12 cellular contexts compared by ENCODE assay signal in the genomic region with DNA sequence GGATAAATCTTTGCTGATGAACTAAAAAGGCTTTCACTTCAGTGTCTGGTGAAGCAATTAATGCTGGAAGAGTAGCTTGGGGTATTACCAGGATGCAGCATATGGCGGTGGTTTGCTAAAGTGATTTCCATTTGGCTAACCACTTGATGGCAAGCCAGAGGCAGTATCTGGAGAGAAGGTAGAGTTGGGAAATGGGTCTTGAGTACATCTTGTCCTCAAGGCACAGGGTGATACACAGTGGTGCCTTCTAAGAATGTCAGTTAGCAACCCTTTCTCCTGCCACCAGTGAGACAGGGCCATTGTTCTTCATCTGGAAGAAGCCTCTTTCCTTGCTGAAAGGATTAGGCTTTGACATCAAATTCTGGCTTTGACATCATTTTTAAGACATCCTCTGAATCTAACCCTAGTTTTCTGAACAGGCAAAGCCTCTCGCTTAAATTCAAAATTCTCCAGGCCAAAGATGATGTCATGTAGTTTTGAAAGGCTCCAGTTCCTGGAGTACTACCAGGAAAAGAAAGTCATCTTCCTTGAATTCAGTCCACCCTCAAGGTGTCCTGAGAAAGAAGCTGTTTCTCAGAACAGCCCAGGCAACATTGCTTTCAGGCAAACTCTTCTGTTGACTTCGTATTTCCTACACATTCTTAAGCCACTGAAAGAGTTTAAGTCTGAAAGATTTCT.
DNase-seq lines count a peak whose midpoint lies in the region; ATAC-seq and TF ChIP-seq lines count a peak whose summit lies in the region.
"Had no signal": no experiment of that assay in that cellular context is flagged by ENCODE, and none has a peak within 500 bp of the region (broad histone marks: within the 10 kb centered on the region; RNA-seq: fewer than 3 reads in every experiment).

No MANE protein-coding gene starts in this region.

- intact Hi-C loops in tibial artery (cut with DNase I; ENCODE audit: low total_unique reads), result no loop called here

- peaks cover 0 to 36% of the 10 kb centered on the region in 2 donors for H3K4me1 ChIP-seq in lung (ENCODE audit: control insufficient read depth in 2 of 2, insufficient read depth in 2 of 2, low read length in 2 of 2)
- peaks cover 0 to 94% (median 54%) of the 10 kb centered on the region in 4 donors for H3K4me1 ChIP-seq in tibial artery

- H3K27me3 ChIP-seq in lung (ENCODE audit: control insufficient read depth, insufficient read depth) (no peaks in the 10 kb centered on the region), tibial artery (no peaks in the 10 kb centered on the region)

- peak overlapping the region; percentile 100 for H3K27ac Mint-ChIP-seq in activated T-cell treated with anti-CD3 and anti-CD28 coated beads, Interleukin-2, amount 50 U/mL, for 72 hours
- H3K27ac Mint-ChIP-seq: naive thymus-derived CD8-positive, alpha-beta T cell had no signal

- no peak for ATAC-seq in activated T-cell treated with anti-CD3 and anti-CD28 coated beads, Interleukin-2, amount 50 U/mL, for 72 hours (replicated peaks in 1 of 2)
- ATAC-seq in lung (ENCODE audit: insufficient read depth, low FRiP score), result peak; percentile 27
- ATAC-seq: naive thymus-derived CD8-positive, alpha-beta T cell had no signal

- H3K4me3 ChIP-seq in cardiac fibroblast (replicated peaks in 1 of 2; ENCODE audit: low read depth in 2 of 2, low read length in 2 of 2) (no peak overlapping the region), lung (no peak overlapping the region), tibial artery (no peak overlapping the region)

- H3K27ac ChIP-seq in lung (ENCODE audit: low read depth in 1 of 2, low read length in 1 of 2) (peak overlapping the region; percentile 66 to 78), tibial artery (peak overlapping the region; percentile 74 to 88)

- no peak for DNase-seq in activated T-cell treated with anti-CD3 and anti-CD28 coated beads, Interleukin-2, amount 50 U/mL, for 72 hours
- DNase-seq in activated T-cell treated with anti-CD3 and anti-CD28 coated beads for 4 hours, result no peak
- DNase-seq in cardiac fibroblast (ENCODE audit: low read depth in 2 of 2), result peak; percentile 64 to 87
- DNase-seq in lung (ENCODE audit: low spot score), result no peak
- DNase-seq in tibial artery, result peak in 1 of 2 donors; percentile 59
- DNase-seq in activated CD8-positive, alpha-beta memory T cell treated with anti-CD3 and anti-CD28 coated beads, Interleukin-2, amount 50 U/mL, for 4 hours, result no peak
- DNase-seq in CD1c-positive myeloid dendritic cell (ENCODE audit: extremely low spot score), result no peak
- DNase-seq in KBM-7, result no peak
- DNase-seq: H7; naive thymus-derived CD8-positive, alpha-beta T cell; NCI-H187 treated with DMSO at 0.1 percent for 48 hours; SHP77 treated with DMSO at 0.1 percent for 48 hours had no signal

- no peaks in the 10 kb centered on the region for H3K27me3 Mint-ChIP-seq in activated T-cell treated with anti-CD3 and anti-CD28 coated beads, Interleukin-2, amount 50 U/mL, for 72 hours (ENCODE audit: low read depth)
- H3K27me3 Mint-ChIP-seq: naive thymus-derived CD8-positive, alpha-beta T cell had no signal

- peak overlapping the region; percentile 36 to 99 for H3K4me3 Mint-ChIP-seq in activated T-cell treated with anti-CD3 and anti-CD28 coated beads, Interleukin-2, amount 50 U/mL, for 72 hours
- H3K4me3 Mint-ChIP-seq: naive thymus-derived CD8-positive, alpha-beta T cell had no signal

- peaks cover 85% of the 10 kb centered on the region for H3K4me1 Mint-ChIP-seq in activated T-cell treated with anti-CD3 and anti-CD28 coated beads, Interleukin-2, amount 50 U/mL, for 72 hours (ENCODE audit: low read depth)

- peaks cover 0 to 2% of the 10 kb centered on the region in 2 donors for H3K9me3 ChIP-seq in lung (ENCODE audit: control insufficient read depth in 2 of 2, insufficient read depth in 1 of 2, low read length in 1 of 2)
- H3K9me3 ChIP-seq in tibial artery, result no peaks in the 10 kb centered on the region

- TF ChIP-seq CTCF in cardiac fibroblast (IDR thresholded peaks at IDR 0.05; ENCODE audit: low read depth, low read length) (no peak), lung (IDR thresholded peaks at IDR 0.05; ENCODE audit: control extremely low read depth, extremely low read depth) (no peak), tibial artery (IDR thresholded peaks at IDR 0.05) (no peak)

- peaks cover 4 to 10% of the 10 kb centered on the region in 2 donors for H3K9me3 Mint-ChIP-seq in activated T-cell treated with anti-CD3 and anti-CD28 coated beads, Interleukin-2, amount 50 U/mL, for 72 hours

- H3K36me3 ChIP-seq in lung (ENCODE audit: control insufficient read depth in 2 of 2, insufficient read depth in 2 of 2, low read length in 2 of 2), result peaks cover 3 to 16% of the 10 kb centered on the region in 2 donors
- H3K36me3 ChIP-seq in tibial artery, result peaks cover 30 to 71% (median 63%) of the 10 kb centered on the region in 3 donors

- 74 to 82% methylated on average over 3 of the region's 3 CpGs for WGBS in lung, 2 donors

- peaks cover 32 to 67% of the 10 kb centered on the region in 2 donors for H3K36me3 Mint-ChIP-seq in activated T-cell treated with anti-CD3 and anti-CD28 coated beads, Interleukin-2, amount 50 U/mL, for 72 hours (ENCODE audit: insufficient read depth in 2 of 2)

- in situ Hi-C loops in KBM-7 (cut with MboI; ENCODE audit: low pct_unique_long_range_greater_than_20kb, low sequenced_read_pairs), result no loop called here

Comparison
In these comparisons a context has a peak if more than half of its experiments do, and no peak if none do; other contexts are left out.
1. DNase-seq: peak in cardiac fibroblast (2 of 2); none in activated T-cell treated with anti-CD3 and anti-CD28 coated beads, Interleukin-2, amount 50 U/mL, for 72 hours (0 of 2), activated T-cell treated with anti-CD3 and anti-CD28 coated beads for 4 hours (single experiment), lung (single experiment), activated CD8-positive, alpha-beta memory T cell treated with anti-CD3 and anti-CD28 coated beads, Interleukin-2, amount 50 U/mL, for 4 hours (single experiment), CD1c-positive myeloid dendritic cell (single experiment) and KBM-7 (single experiment).